1 cellular context compared by ENCODE assay signal in the genomic region with DNA sequence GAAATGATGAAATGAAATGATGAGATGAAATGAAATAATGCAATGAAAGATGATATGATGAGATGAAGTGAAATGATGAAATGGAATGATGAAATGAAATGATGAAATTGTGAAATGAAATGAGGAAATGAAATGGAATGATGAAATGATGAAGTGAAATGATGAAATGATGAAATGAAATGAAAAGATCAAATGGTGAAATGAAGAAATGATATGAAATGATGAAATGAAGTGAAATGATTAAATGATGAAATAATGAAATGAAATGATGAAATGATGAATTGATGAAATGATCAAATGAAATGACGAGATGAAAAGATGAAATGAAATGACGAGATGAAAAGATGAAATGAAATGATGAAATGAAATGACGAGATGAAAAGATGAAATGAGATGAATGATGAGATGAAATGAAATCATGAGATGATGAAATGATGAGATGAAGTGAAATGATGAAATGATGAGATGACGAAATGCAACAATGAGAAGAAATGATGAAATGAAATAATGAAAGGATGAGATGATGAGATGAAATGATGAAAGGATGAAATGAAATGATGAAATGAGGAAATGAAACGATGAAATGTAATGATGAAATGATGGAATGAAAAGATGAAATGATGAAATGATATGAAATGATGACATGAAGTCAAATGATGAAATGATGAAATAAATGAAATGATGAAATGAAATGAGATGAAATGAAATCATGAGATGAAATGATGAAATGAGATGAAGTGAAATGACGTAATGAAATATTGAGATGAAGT.
TF ChIP-seq lines count a peak whose summit lies in the region.
"Not testable (repeated sequence)": the region's sequence is repeated elsewhere in the genome, so short reads cannot be mapped to it uniquely, and the experiment has no call there.

No MANE protein-coding gene starts in this region.

TF ChIP-seq in HepG2, 621 proteins besides CTCF, POLR2A, EP300 and RAD21:
- peak; percentile 80 for TF ChIP-seq ZNF24 (IDR thresholded peaks at IDR 0.05)
- peak; percentile 89 for TF ChIP-seq ATF7 (IDR thresholded peaks at IDR 0.05)
- not testable (repeated sequence) for TF ChIP-seq ATF7 (CRISPR knock-in tag; IDR thresholded peaks at IDR 0.05)
TF ChIP-seq in HepG2: peak in this region for 2; not testable (repeated sequence) for 619.
